In the genomic region with DNA sequence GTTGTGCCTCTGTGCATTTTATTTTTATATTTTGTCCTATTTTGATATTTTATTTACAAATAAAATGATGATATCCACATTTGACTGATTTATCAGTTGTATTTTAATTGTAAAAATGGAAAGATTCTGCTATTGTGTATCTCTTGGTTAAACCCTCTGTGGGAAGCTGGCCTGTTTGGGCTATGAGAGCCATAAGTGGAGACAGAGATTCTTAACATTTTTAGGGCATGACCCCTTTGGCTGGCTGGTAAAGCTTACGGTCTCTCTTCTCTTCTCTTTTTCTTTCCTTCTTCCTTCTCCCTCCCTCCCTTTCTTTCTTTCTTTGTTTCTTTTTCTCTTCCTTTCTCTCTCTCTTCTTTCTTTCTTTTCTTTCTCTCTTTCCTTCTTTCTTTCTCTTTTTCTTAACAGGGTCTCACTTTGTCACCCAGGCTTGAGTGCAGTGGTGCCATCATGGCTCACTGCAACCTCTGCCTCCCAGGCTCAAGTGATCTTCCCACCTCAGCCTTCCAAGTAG, we compare ENCODE assay signal across 1 cellular context.
TF ChIP-seq lines count a peak whose summit lies in the region.

No MANE protein-coding gene starts in this region.

TF ChIP-seq in K562, 482 proteins besides CTCF, POLR2A, EP300 and RAD21:
- TF ChIP-seq, protein P1, sequence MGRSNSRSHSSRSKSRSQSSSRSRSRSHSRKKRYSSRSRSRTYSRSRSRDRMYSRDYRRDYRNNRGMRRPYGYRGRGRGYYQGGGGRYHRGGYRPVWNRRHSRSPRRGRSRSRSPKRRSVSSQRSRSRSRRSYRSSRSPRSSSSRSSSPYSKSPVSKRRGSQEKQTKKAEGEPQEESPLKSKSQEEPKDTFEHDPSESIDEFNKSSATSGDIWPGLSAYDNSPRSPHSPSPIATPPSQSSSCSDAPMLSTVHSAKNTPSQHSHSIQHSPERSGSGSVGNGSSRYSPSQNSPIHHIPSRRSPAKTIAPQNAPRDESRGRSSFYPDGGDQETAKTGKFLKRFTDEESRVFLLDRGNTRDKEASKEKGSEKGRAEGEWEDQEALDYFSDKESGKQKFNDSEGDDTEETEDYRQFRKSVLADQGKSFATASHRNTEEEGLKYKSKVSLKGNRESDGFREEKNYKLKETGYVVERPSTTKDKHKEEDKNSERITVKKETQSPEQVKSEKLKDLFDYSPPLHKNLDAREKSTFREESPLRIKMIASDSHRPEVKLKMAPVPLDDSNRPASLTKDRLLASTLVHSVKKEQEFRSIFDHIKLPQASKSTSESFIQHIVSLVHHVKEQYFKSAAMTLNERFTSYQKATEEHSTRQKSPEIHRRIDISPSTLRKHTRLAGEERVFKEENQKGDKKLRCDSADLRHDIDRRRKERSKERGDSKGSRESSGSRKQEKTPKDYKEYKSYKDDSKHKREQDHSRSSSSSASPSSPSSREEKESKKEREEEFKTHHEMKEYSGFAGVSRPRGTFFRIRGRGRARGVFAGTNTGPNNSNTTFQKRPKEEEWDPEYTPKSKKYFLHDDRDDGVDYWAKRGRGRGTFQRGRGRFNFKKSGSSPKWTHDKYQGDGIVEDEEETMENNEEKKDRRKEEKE (IDR thresholded peaks at IDR 0.05; ENCODE audit: borderline replicate concordance in 1 of 2, control insufficient read depth in 1 of 2, low read depth in 2 of 2, low read length in 1 of 2): no peak
- TF ChIP-seq, protein P2, sequence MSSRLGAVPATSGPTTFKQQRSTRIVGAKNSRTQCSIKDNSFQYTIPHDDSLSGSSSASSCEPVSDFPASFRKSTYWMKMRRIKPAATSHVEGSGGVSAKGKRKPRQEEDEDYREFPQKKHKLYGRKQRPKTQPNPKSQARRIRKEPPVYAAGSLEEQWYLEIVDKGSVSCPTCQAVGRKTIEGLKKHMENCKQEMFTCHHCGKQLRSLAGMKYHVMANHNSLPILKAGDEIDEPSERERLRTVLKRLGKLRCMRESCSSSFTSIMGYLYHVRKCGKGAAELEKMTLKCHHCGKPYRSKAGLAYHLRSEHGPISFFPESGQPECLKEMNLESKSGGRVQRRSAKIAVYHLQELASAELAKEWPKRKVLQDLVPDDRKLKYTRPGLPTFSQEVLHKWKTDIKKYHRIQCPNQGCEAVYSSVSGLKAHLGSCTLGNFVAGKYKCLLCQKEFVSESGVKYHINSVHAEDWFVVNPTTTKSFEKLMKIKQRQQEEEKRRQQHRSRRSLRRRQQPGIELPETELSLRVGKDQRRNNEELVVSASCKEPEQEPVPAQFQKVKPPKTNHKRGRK (tag; IDR thresholded peaks at IDR 0.05): peak; percentile 91
TF ChIP-seq in K562: peak in this region for 1.
